In genomic region chrX:31717474-31717873, GRCh38 we compare ENCODE assay signal across 29 cellular contexts.
"Had no signal": no experiment of that assay in that cellular context is flagged by ENCODE, and none has a peak within 500 bp of the region (broad histone marks: within the 10 kb centered on the region; RNA-seq: fewer than 3 reads in every experiment).

No MANE protein-coding gene starts in this region.

- H3K27ac ChIP-seq: adrenal gland, breast epithelium, cardiac muscle cell, colonic mucosa, heart left ventricle had no signal

- H3K4me3 ChIP-seq: adrenal gland, breast epithelium, cardiac muscle cell, colonic mucosa, heart left ventricle had no signal

- H3K36me3 ChIP-seq: adrenal gland, breast epithelium, cardiac muscle cell, colonic mucosa, heart left ventricle had no signal

- ATAC-seq: activated CD4-positive, alpha-beta T cell treated with anti-CD3 and anti-CD28 coated beads for 36 hours; activated CD8-positive, alpha-beta memory T cell treated with anti-CD3 and anti-CD28 coated beads, Interleukin-2, amount 10 ng/mL, durations not matched to agents 7 days and 5 days; activated CD8-positive, alpha-beta T cell treated with anti-CD3 and anti-CD28 coated beads, Interleukin-2, amount 10 ng/mL, durations not matched to agents 7 days and 5 days; activated naive CD8-positive, alpha-beta T cell treated with anti-CD3 and anti-CD28 coated beads, Interleukin-2, amount 50 U/mL, for 24 hours; esophagus mucosa; heart left ventricle had no signal

- H3K27me3 ChIP-seq: adrenal gland, breast epithelium, cardiac muscle cell, colonic mucosa, heart left ventricle had no signal

- H3K4me1 ChIP-seq: adrenal gland, breast epithelium, colonic mucosa, heart left ventricle had no signal

- H3K9me3 ChIP-seq: adrenal gland, breast epithelium, colonic mucosa, heart left ventricle had no signal

- DNase-seq: activated CD4-positive, alpha-beta memory T cell treated with anti-CD3 and anti-CD28 coated beads for 36 hours; activated CD4-positive, alpha-beta T cell treated with anti-CD3 and anti-CD28 coated beads for 36 hours; activated CD4-positive, alpha-beta T cell treated with anti-CD3 and anti-CD28 coated beads, Interleukin-2, amount 10 ng/mL, durations not matched to agents 24 days and 14 days; activated CD4-positive, CD25-positive, alpha-beta regulatory T cell; activated CD4-positive, CD25-positive, alpha-beta regulatory T cell treated with anti-CD3 and anti-CD28 coated beads, Interleukin-2, amount 50 U/mL, for 72 hours; activated CD8-positive, alpha-beta memory T cell treated with anti-CD3 and anti-CD28 coated beads, Interleukin-2, amount 10 ng/mL, durations not matched to agents 7 days and 5 days; activated CD8-positive, alpha-beta memory T cell treated with anti-CD3 and anti-CD28 coated beads, Interleukin-2, amount 50 U/mL, for 4 hours; activated CD8-positive, alpha-beta T cell treated with anti-CD3 and anti-CD28 coated beads, Interleukin-2, amount 10 ng/mL, durations not matched to agents 7 days and 5 days; activated effector memory CD4-positive, alpha-beta T cell treated with anti-CD3 and anti-CD28 coated beads, Interleukin-2, amount 50 U/mL, for 16 hours; activated naive CD4-positive, alpha-beta T cell treated with anti-CD3 and anti-CD28 coated beads for 36 hours; activated naive CD8-positive, alpha-beta T cell treated with anti-CD3 and anti-CD28 coated beads for 36 hours; activated naive CD8-positive, alpha-beta T cell treated with anti-CD3 and anti-CD28 coated beads, Interleukin-2, amount 50 U/mL, for 24 hours; activated T-cell treated with anti-CD3 and anti-CD28 coated beads, Interleukin-2, amount 50 U/mL, for 1 hour; activated T-cell treated with anti-CD3 and anti-CD28 coated beads, Interleukin-2, amount 50 U/mL, for 48 hours; adrenal gland; amygdala; aorta; central memory CD4-positive, alpha-beta T cell; cerebellar nuclear complex; colonic mucosa; effector memory CD4-positive, alpha-beta T cell; endodermal cell; foreskin fibroblast; glutamatergic neuron; heart left ventricle; hypothalamus had no signal
